12 cellular contexts compared by ENCODE assay signal in the genomic region with DNA sequence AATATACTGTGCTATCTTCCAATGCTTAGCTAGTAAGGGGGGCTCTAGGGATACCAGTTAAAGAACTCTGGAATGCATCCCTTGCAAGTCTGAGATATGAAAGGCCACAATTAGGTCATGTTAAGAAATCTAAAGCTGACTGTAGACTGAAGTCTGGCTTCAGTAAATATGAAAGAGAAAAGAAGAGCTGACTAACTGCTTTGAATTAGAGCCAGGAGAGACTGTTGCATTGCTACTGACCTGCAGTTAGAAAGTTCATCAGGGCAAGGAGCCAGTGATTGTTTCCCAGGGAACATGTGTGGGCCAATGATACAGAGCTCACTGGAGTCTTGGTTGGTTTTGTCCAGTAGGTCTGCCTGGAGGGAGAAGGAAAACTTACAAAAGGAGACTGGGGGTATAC.
DNase-seq lines count a peak whose midpoint lies in the region; ATAC-seq and TF ChIP-seq lines count a peak whose summit lies in the region.
"Had no signal": no experiment of that assay in that cellular context is flagged by ENCODE, and none has a peak within 500 bp of the region (broad histone marks: within the 10 kb centered on the region; RNA-seq: fewer than 3 reads in every experiment).

No MANE protein-coding gene starts in this region.

- ATAC-seq in HG03039 (IDR thresholded peaks at IDR 0.05; ENCODE audit: unreplicated experiment) = no peak
- ATAC-seq: lower lobe of right lung had no signal

- no peak overlapping the region for H3K4me3 ChIP-seq in retinal pigment epithelial cell (ENCODE audit: low read length)
- H3K4me3 ChIP-seq: lower lobe of right lung had no signal

- DNase-seq in EH (ENCODE audit: low read depth) (peak; percentile 95), RPMI7951 (ENCODE audit: low read depth) (peak; percentile 95), fibroblast of gingiva (ENCODE audit: low read depth) (peak; percentile 93), retinal pigment epithelial cell (ENCODE audit: low read depth) (peak; percentile 81), NOMO-1 (lab: John Stamatoyannopoulos, UW; ENCODE audit: unreplicated experiment in 2 of 2) (no peak), KG1 (lab: John Stamatoyannopoulos, UW) (no peak), D341Med (ENCODE audit: low spot score) (no peak)
- DNase-seq: activated CD4-positive, alpha-beta T cell treated with anti-CD3 and anti-CD28 coated beads, Interleukin-2, amount 50 U/mL, for 48 hours; GF-D8; lower lobe of right lung; NCI-H2081 treated with DMSO at 0.1 percent for 48 hours had no signal

- TF ChIP-seq CTCF in retinal pigment epithelial cell (conservative IDR thresholded peaks at IDR 0.05; ENCODE audit: low read depth, low read length) = no peak

Comparison
In these comparisons a context has a peak if more than half of its experiments do, and no peak if none do; other contexts are left out.
1. DNase-seq: peak in EH (single experiment), RPMI7951 (single experiment), fibroblast of gingiva (single experiment) and retinal pigment epithelial cell (single experiment); none in NOMO-1 (0 of 2), KG1 (single experiment) and D341Med (single experiment).